In the genomic region with DNA sequence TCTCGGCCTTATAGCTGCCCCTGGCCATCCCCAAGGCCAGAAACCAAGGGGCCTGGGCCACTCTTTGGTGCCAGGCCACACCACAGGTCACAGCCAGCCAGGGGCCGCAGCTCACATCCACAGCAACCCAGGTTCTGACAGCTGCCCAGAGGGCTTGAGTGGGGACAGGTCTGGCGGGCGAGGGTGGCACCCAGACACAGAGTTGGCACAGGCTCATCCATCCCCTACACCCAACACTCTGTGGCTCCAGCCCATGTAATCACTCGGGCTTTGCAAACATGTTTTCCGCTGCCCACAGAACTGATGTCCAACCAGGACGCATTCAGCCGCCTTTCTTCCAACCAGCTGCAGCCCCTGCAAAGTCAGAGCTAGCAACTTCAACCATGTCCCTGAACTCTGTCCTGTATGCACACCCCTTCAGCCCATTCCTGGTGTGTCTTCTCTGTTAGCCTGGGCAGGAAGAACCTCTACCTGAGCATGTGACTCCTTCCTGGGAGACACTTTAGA, we compare ENCODE assay signal across 19 cellular contexts.
"Had no signal": no experiment of that assay in that cellular context is flagged by ENCODE, and none has a peak within 500 bp of the region (broad histone marks: within the 10 kb centered on the region; RNA-seq: fewer than 3 reads in every experiment).

No MANE protein-coding gene starts in this region.

- H3K27me3 ChIP-seq: adrenal gland, breast epithelium, neutrophil, transverse colon had no signal

- H3K27ac Mint-ChIP-seq: activated CD8-positive, alpha-beta T cell treated with anti-CD3 and anti-CD28 coated beads for 36 hours; natural killer cell; stimulated activated naive CD8-positive, alpha-beta T cell treated with anti-CD3 and anti-CD28 coated beads, Interleukin-15, Interleukin-2, amounts not matched to agents 100 ng/mL and 50 ng/mL, for 24 hours had no signal

- H3K36me3 ChIP-seq: adrenal gland, breast epithelium, esophagus muscularis mucosa, lower lobe of right lung, neutrophil, suprapubic skin, transverse colon had no signal

- H3K9me3 ChIP-seq: adrenal gland, breast epithelium, esophagus muscularis mucosa, lower lobe of right lung, neutrophil, suprapubic skin, transverse colon had no signal

- H3K4me1 ChIP-seq: adrenal gland, breast epithelium, esophagus muscularis mucosa, lower lobe of right lung, suprapubic skin, transverse colon had no signal

- H3K4me3 ChIP-seq: adrenal gland, breast epithelium, esophagus muscularis mucosa, lower lobe of right lung, SK-N-MC, suprapubic skin, transverse colon had no signal

- H3K9me3 Mint-ChIP-seq: activated CD8-positive, alpha-beta T cell treated with anti-CD3 and anti-CD28 coated beads for 36 hours; natural killer cell; stimulated activated naive CD8-positive, alpha-beta T cell treated with anti-CD3 and anti-CD28 coated beads, Interleukin-15, Interleukin-2, amounts not matched to agents 100 ng/mL and 50 ng/mL, for 24 hours had no signal

- DNase-seq: activated CD4-positive, alpha-beta T cell treated with anti-CD3 and anti-CD28 coated beads for 48 hours; activated CD8-positive, alpha-beta T cell treated with anti-CD3 and anti-CD28 coated beads for 36 hours; activated naive CD4-positive, alpha-beta T cell treated with anti-CD3 and anti-CD28 coated beads, Interleukin-2, amount 50 U/mL, for 16 hours; activated T-cell treated with anti-CD3 and anti-CD28 coated beads, Interleukin-2, amount 50 U/mL, for 1 hour; cerebellar nuclear complex; effector CD8-positive, alpha-beta T cell; retina; stimulated activated CD4-positive, alpha-beta T cell treated with anti-CD3 and anti-CD28 coated beads, Interleukin-2, amount 100 ng/mL, for 24 hours; transverse colon had no signal

- H3K27me3 Mint-ChIP-seq: activated CD8-positive, alpha-beta T cell treated with anti-CD3 and anti-CD28 coated beads for 36 hours; stimulated activated naive CD8-positive, alpha-beta T cell treated with anti-CD3 and anti-CD28 coated beads, Interleukin-15, Interleukin-2, amounts not matched to agents 100 ng/mL and 50 ng/mL, for 24 hours had no signal

- ATAC-seq: activated CD8-positive, alpha-beta T cell treated with anti-CD3 and anti-CD28 coated beads for 36 hours; left colon; natural killer cell had no signal

- H3K4me1 Mint-ChIP-seq: natural killer cell had no signal

- H3K4me3 Mint-ChIP-seq: activated CD8-positive, alpha-beta T cell treated with anti-CD3 and anti-CD28 coated beads for 36 hours; natural killer cell; stimulated activated naive CD8-positive, alpha-beta T cell treated with anti-CD3 and anti-CD28 coated beads, Interleukin-15, Interleukin-2, amounts not matched to agents 100 ng/mL and 50 ng/mL, for 24 hours had no signal

- H3K27ac ChIP-seq: adrenal gland, breast epithelium, esophagus muscularis mucosa, lower lobe of right lung, neutrophil, SK-N-MC, suprapubic skin, transverse colon had no signal

- H3K36me3 Mint-ChIP-seq: natural killer cell had no signal
